ENCODE assay signal across 21 cellular contexts in genomic region chr6:152943260-152943897, GRCh38. TPM values are rescaled to one million over a fixed set of nuclear protein-coding genes. Genes with fewer than 3 reads are reported as not detected.
A peak's percentile ranks its signal among the peaks of the same experiment; 100 is the strongest.
DNase-seq lines count a peak whose midpoint lies in the region; ATAC-seq, FAIRE-seq and TF ChIP-seq lines count a peak whose summit lies in the region.
"Had no signal": no experiment of that assay in that cellular context is flagged by ENCODE, and none has a peak within 500 bp of the region (broad histone marks: within the 10 kb centered on the region; RNA-seq: fewer than 3 reads in every experiment).

No MANE protein-coding gene starts in this region.

- no peak overlapping the region for H4K91ac ChIP-seq in trophoblast cell (ENCODE audit: low read depth, low read length)

- H3K4me2 ChIP-seq in trophoblast cell (ENCODE audit: low read length): no peak overlapping the region

- TF ChIP-seq CTCF in bronchial epithelial cell (IDR thresholded peaks at IDR 0.05; ENCODE audit: insufficient read depth, low read length, severe bottlenecking): no peak

- no peaks in the 10 kb centered on the region for H3K4me1 ChIP-seq in trophoblast cell (ENCODE audit: control insufficient read depth in 1 of 2, insufficient read depth in 2 of 2, low read length in 2 of 2)

- no peak overlapping the region for H3K4me3 Mint-ChIP-seq in naive thymus-derived CD8-positive, alpha-beta T cell
- H3K4me3 Mint-ChIP-seq: CD4-positive, alpha-beta memory T cell had no signal

- H3K27me3 ChIP-seq in bronchial epithelial cell (ENCODE audit: control insufficient read depth, insufficient read depth, low read length) (no peaks in the 10 kb centered on the region), trophoblast cell (ENCODE audit: insufficient read depth, low read length) (no peaks in the 10 kb centered on the region)

- no CpG with 5 or more reads among the region's 2 CpGs for WGBS in trophoblast cell (ENCODE audit: extremely low coverage, insufficient coverage, insufficient read length)

- intact Hi-C loops in posterior vena cava (cut with DNase I): no loop called here
- intact Hi-C loops in posterior cingulate gyrus (cut with DNase I): no loop called here

- H2AK5ac ChIP-seq in trophoblast cell (ENCODE audit: low read length): no peak overlapping the region

- no peak overlapping the region for H2BK120ac ChIP-seq in trophoblast cell (ENCODE audit: insufficient read depth, low read length, poor library complexity)

- H2BK12ac ChIP-seq in trophoblast cell (ENCODE audit: low read length): no peak overlapping the region

- H3K27ac ChIP-seq in trophoblast cell (ENCODE audit: low read depth, low read length): no peak overlapping the region

- no peak overlapping the region for H3K4me3 ChIP-seq in bronchial epithelial cell (ENCODE audit: low read depth, low read length)
- H3K4me3 ChIP-seq in trophoblast cell (ENCODE audit: low read depth, low read length): no peak overlapping the region

- H3K4ac ChIP-seq in trophoblast cell (ENCODE audit: low read depth, low read length): no peak overlapping the region

- no peak overlapping the region for H2AFZ ChIP-seq in trophoblast cell (ENCODE audit: insufficient read depth, low read length, poor library complexity)

- no peak overlapping the region for H3K14ac ChIP-seq in trophoblast cell (ENCODE audit: low read length)

- peaks cover 6 to 29% (median 14%) of the 10 kb centered on the region in 5 donors for H3K27me3 Mint-ChIP-seq in naive thymus-derived CD8-positive, alpha-beta T cell

- no peak for ATAC-seq in naive thymus-derived CD8-positive, alpha-beta T cell
- ATAC-seq: HCT116 had no signal

- no peak overlapping the region for H3K23ac ChIP-seq in trophoblast cell (ENCODE audit: low read length)

- no peak overlapping the region for H2BK5ac ChIP-seq in trophoblast cell (ENCODE audit: low read depth, low read length, poor library complexity)

- DNase-seq in SKM-1 treated with dmso at 0.1 percent for 144 hours (lab: John Stamatoyannopoulos, UW; ENCODE audit: unreplicated experiment) (peak; percentile 3), SKM-1 (lab: John Stamatoyannopoulos, UW; ENCODE audit: unreplicated experiment) (no peak), NCI-H69 (lab: John Stamatoyannopoulos, UW) (peak; percentile 6), bronchial epithelial cell (ENCODE audit: low read depth) (peak; percentile 97), trophoblast cell (peak; percentile 61 to 97), posterior vena cava (ENCODE audit: low spot score) (no peak), posterior cingulate gyrus (no peak)
- no peak for DNase-seq in naive thymus-derived CD8-positive, alpha-beta T cell
- DNase-seq: 8988T; Calu3; CD4-positive, alpha-beta memory T cell; DMS79 treated with DMSO at 0.1 percent for 48 hours; Karpas-422; MM.1S; NCI-H1436; NCI-H2029; NCI-H2171; NCI-H446 treated with DMSO at 0.1 percent for 48 hours; NCI-H748 treated with DMSO at 0.1 percent for 48 hours; OCI-M1 had no signal

- H4K8ac ChIP-seq in trophoblast cell (ENCODE audit: low read depth, low read length): no peak overlapping the region

- H3K9me3 Mint-ChIP-seq in naive thymus-derived CD8-positive, alpha-beta T cell: no peaks in the 10 kb centered on the region
- H3K9me3 Mint-ChIP-seq: CD4-positive, alpha-beta memory T cell had no signal

- no peaks in the 10 kb centered on the region for H3K79me1 ChIP-seq in trophoblast cell (ENCODE audit: low read length)

- POLR2A ChIA-PET in naive thymus-derived CD8-positive, alpha-beta T cell (lab: Charles Lee): no interaction called here

- no peak overlapping the region for H3K18ac ChIP-seq in trophoblast cell (ENCODE audit: low read length)

- no peak for FAIRE-seq in bronchial epithelial cell (lab: Jason Lieb, UNC)

- peaks cover 2 to 8% (median 6%) of the 10 kb centered on the region in 4 donors for H3K4me1 Mint-ChIP-seq in naive thymus-derived CD8-positive, alpha-beta T cell

- H3K36me3 Mint-ChIP-seq in naive thymus-derived CD8-positive, alpha-beta T cell: peaks cover 0 to 2% (median 0%) of the 10 kb centered on the region in 3 donors
- H3K36me3 Mint-ChIP-seq: CD4-positive, alpha-beta memory T cell had no signal

- H3K27ac Mint-ChIP-seq in naive thymus-derived CD8-positive, alpha-beta T cell: no peak overlapping the region
- H3K27ac Mint-ChIP-seq: CD4-positive, alpha-beta memory T cell had no signal

- H3K79me2 ChIP-seq in trophoblast cell (ENCODE audit: control insufficient read depth, insufficient read depth, low read length, poor library complexity): no peaks in the 10 kb centered on the region

- no peak overlapping the region for H3K9ac ChIP-seq in trophoblast cell (ENCODE audit: low read length)

- H4K12ac ChIP-seq in trophoblast cell (ENCODE audit: low read depth, low read length): no peak overlapping the region

- H3K36me3 ChIP-seq in bronchial epithelial cell (ENCODE audit: control insufficient read depth, insufficient read depth, low read length) (no peaks in the 10 kb centered on the region), trophoblast cell (ENCODE audit: control insufficient read depth in 1 of 2, insufficient read depth in 2 of 2, low read length in 2 of 2) (no peaks in the 10 kb centered on the region)

- H3K9me3 ChIP-seq in trophoblast cell (ENCODE audit: insufficient read depth, low read depth, low read length): no peaks in the 10 kb centered on the region

RNA-seq across cellular contexts. Expression of gene FBXO5, which starts 39.5 kb away (rescaled TPM):
- total RNA-seq in bronchial epithelial cell (1.4 and 1.8 TPM in 2 replicates), posterior vena cava (1 to 10 TPM; 3.5 to 4.6 TPM)
- polyA plus RNA-seq in trophoblast cell (2013): 15.0 and 15.4 TPM in 2 replicates
- 1 to 10 TPM; 7.8 TPM for total RNA-seq in naive thymus-derived CD8-positive, alpha-beta T cell
- 1 to 10 TPM; 4.3 to 7.1 (median 5.9) TPM for polyA plus RNA-seq in naive thymus-derived CD8-positive, alpha-beta T cell

RNA-seq across cellular contexts. Expression of gene MTRF1L, which starts 59.1 kb away (rescaled TPM):
- total RNA-seq in bronchial epithelial cell (9.7 and 11.3 TPM in 2 replicates), posterior vena cava (10 to 100 TPM; 17.4 to 30.8 TPM)
- polyA plus RNA-seq in trophoblast cell (2013): 13.4 and 13.6 TPM in 2 replicates
- 10 to 100 TPM; 14.6 to 17.4 TPM for total RNA-seq in naive thymus-derived CD8-positive, alpha-beta T cell
- 1 to 10 TPM; 7.3 to 9.5 (median 7.7) TPM for polyA plus RNA-seq in naive thymus-derived CD8-positive, alpha-beta T cell

Comparison
In these comparisons a context has a peak if more than half of its experiments do, and no peak if none do; other contexts are left out.
1. DNase-seq: peak in SKM-1 treated with dmso at 0.1 percent for 144 hours (single experiment), NCI-H69 (single experiment), bronchial epithelial cell (single experiment) and trophoblast cell (2 of 2); none in SKM-1 (single experiment), naive thymus-derived CD8-positive, alpha-beta T cell (0 of 10), posterior vena cava (single experiment) and posterior cingulate gyrus (0 of 10).